Comparison of ENCODE assay signal across 8 cellular contexts in genomic region chr5:35777358-35778087, GRCh38.
DNase-seq lines count a peak whose midpoint lies in the region; ATAC-seq and TF ChIP-seq lines count a peak whose summit lies in the region.

No MANE protein-coding gene starts in this region.

- no peak overlapping the region for H3K4me3 ChIP-seq in GM12865 (ENCODE audit: low read depth, low read length)
- H3K4me3 ChIP-seq in NT2/D1 (ENCODE audit: insufficient read length, low read depth) = no peak overlapping the region

- no peak overlapping the region for H3K4me3 Mint-ChIP-seq in endothelial cell (ENCODE audit: unreplicated experiment)

- no peaks in the 10 kb centered on the region for H3K9me3 ChIP-seq in NT2/D1 (ENCODE audit: insufficient read depth, low read length)

- H3K4me1 Mint-ChIP-seq in endothelial cell (ENCODE audit: unreplicated experiment) = peaks cover 7% of the 10 kb centered on the region

- DNase-seq in GM12865 (ENCODE audit: low read depth) (peak; percentile 84), HUDEP-2 (lab: John Stamatoyannopoulos, UW; ENCODE audit: unreplicated experiment in 76 of 76) (peak in 47 of 76 experiments; percentile 0 to 57 (median 25)), NT2/D1 (ENCODE audit: low read depth, low spot score) (peak; percentile 57), endothelial cell (ENCODE audit: low spot score) (peak; percentile 72), myocyte (ENCODE audit: low read depth) (peak; percentile 81)
- DNase-seq in activated CD8-positive, alpha-beta memory T cell treated with anti-CD3 and anti-CD28 coated beads for 24 hours = peak; percentile 84
- peak; percentile 40 to 78 (median 62) for DNase-seq in stimulated activated naive CD4-positive, alpha-beta T cell (lab: John Stamatoyannopoulos, UW)

- H3K27me3 Mint-ChIP-seq in endothelial cell (ENCODE audit: unreplicated experiment) = no peaks in the 10 kb centered on the region

- H3K4me1 ChIP-seq in NT2/D1 (ENCODE audit: insufficient read depth, insufficient read length) = no peaks in the 10 kb centered on the region

- H3K36me3 ChIP-seq in NT2/D1 (ENCODE audit: insufficient read depth, insufficient read length, low read length) = no peaks in the 10 kb centered on the region

- H3K27ac Mint-ChIP-seq in endothelial cell (ENCODE audit: unreplicated experiment) = no peak overlapping the region

- H3K27me3 ChIP-seq in NT2/D1 (ENCODE audit: insufficient read depth, insufficient read length) = no peaks in the 10 kb centered on the region

- no peak overlapping the region for H3K9ac ChIP-seq in NT2/D1 (ENCODE audit: insufficient read length, low read depth)

- H3K9me3 Mint-ChIP-seq in endothelial cell (ENCODE audit: unreplicated experiment) = no peaks in the 10 kb centered on the region

- H3K36me3 Mint-ChIP-seq in endothelial cell (ENCODE audit: low read depth, unreplicated experiment) = no peaks in the 10 kb centered on the region

- ATAC-seq in GM21423 (IDR thresholded peaks at IDR 0.05; ENCODE audit: unreplicated experiment) = no peak

- TF ChIP-seq CTCF in GM12865 (IDR thresholded peaks at IDR 0.05; ENCODE audit: insufficient read depth, low read depth, low read length, missing control alignments) = peak; percentile 52
- peak; percentile 66 for TF ChIP-seq CTCF in endothelial cell (IDR thresholded peaks at IDR 0.05; ENCODE audit: unreplicated experiment)

Comparison
In these comparisons a context has a peak if more than half of its experiments do, and no peak if none do; other contexts are left out.
1. DNase-seq: peak in every context shown above with its lines; median percentile 84 in GM12865; 84 in activated CD8-positive, alpha-beta memory T cell treated with anti-CD3 and anti-CD28 coated beads for 24 hours; 81 in myocyte; 72 in endothelial cell; 62 in stimulated activated naive CD4-positive, alpha-beta T cell; 57 in NT2/D1; 25 in HUDEP-2.